ENCODE assay signal across 15 cellular contexts in genomic region chr20:63033635-63034510, GRCh38. TPM values are rescaled to one million over a fixed set of nuclear protein-coding genes. Genes with fewer than 3 reads are reported as not detected.
DNase-seq lines count a peak whose midpoint lies in the region; ATAC-seq, FAIRE-seq and TF ChIP-seq lines count a peak whose summit lies in the region.
"Had no signal": no experiment of that assay in that cellular context is flagged by ENCODE, and none has a peak within 500 bp of the region (broad histone marks: within the 10 kb centered on the region; RNA-seq: fewer than 3 reads in every experiment).

No MANE protein-coding gene starts in this region.

- intact Hi-C loops in sciatic nerve (cut with DNase I) (no loop called here), testis (cut with DNase I; ENCODE audit: low total_unique reads) (no loop called here)

- peak overlapping the region; percentile 76 to 88 (median 85) for H3K4me2 ChIP-seq in BLaER1 treated with 17β-estradiol and CSF1 and Interleukin-3, amounts not matched to agents 10 nM and 100 nM
- H3K4me2 ChIP-seq: PC-9 had no signal

- H3K36me3 Mint-ChIP-seq in nephron progenitor cell (ENCODE audit: low read depth): no peaks in the 10 kb centered on the region

- H3K4me1 ChIP-seq in BLaER1 treated with 17β-estradiol and CSF1 and Interleukin-3, amounts not matched to agents 10 nM and 100 nM: peaks cover 19 to 74% (median 58%) of the 10 kb centered on the region in 10 experiments
- no peaks in the 10 kb centered on the region for H3K4me1 ChIP-seq in effector memory CD4-positive, alpha-beta T cell (ENCODE audit: control insufficient read depth, insufficient read depth, low read length, poor library complexity, severe bottlenecking)
- no peaks in the 10 kb centered on the region for H3K4me1 ChIP-seq in testis
- H3K4me1 ChIP-seq: right lobe of liver had no signal

- peak overlapping the region in 8 of 11 experiments; percentile 42 to 62 (median 50); a peak in 14 of 22 replicates for H3K9ac ChIP-seq in BLaER1 treated with 17β-estradiol and CSF1 and Interleukin-3, amounts not matched to agents 10 nM and 100 nM

- peak overlapping the region in 8 of 11 experiments; percentile 53 to 74 (median 64); a peak in 16 of 22 replicates for H3K27ac ChIP-seq in BLaER1 treated with 17β-estradiol and CSF1 and Interleukin-3, amounts not matched to agents 10 nM and 100 nM
- no peak overlapping the region for H3K27ac ChIP-seq in effector memory CD4-positive, alpha-beta T cell (ENCODE audit: insufficient read depth, low read length, poor library complexity, severe bottlenecking)
- H3K27ac ChIP-seq in testis (no peak overlapping the region), caudate nucleus (ENCODE audit: low read depth, low read length) (no peak overlapping the region)
- H3K27ac ChIP-seq: lower lobe of right lung, PC-9, right lobe of liver had no signal

- H3K9me3 Mint-ChIP-seq in nephron progenitor cell: peaks cover 11% of the 10 kb centered on the region

- TF ChIP-seq POLR2A in testis (IDR thresholded peaks at IDR 0.05): no peak

- peaks cover 55% of the 10 kb centered on the region for H3K4me1 Mint-ChIP-seq in nephron progenitor cell

- H3K27me3 Mint-ChIP-seq in nephron progenitor cell (ENCODE audit: low read depth, poor library complexity): peaks cover 87% of the 10 kb centered on the region

- ATAC-seq in sciatic nerve (no peak), GM19397 (IDR thresholded peaks at IDR 0.05; ENCODE audit: unreplicated experiment) (no peak)
- ATAC-seq: lower lobe of right lung, right lobe of liver had no signal

- TF ChIP-seq CTCF in nephron progenitor cell (IDR thresholded peaks at IDR 0.05): no peak
- TF ChIP-seq CTCF in testis (IDR thresholded peaks at IDR 0.05): no peak

- H3K4me3 ChIP-seq in BLaER1 treated with 17β-estradiol and CSF1 and Interleukin-3, amounts not matched to agents 10 nM and 100 nM: peak overlapping the region in 4 of 10 experiments; percentile 18 to 51 (median 38); a peak in 2 of 20 replicates
- H3K4me3 ChIP-seq in effector memory CD4-positive, alpha-beta T cell (ENCODE audit: insufficient read depth, low read depth, low read length, poor library complexity, severe bottlenecking): peak overlapping the region; percentile 37
- no peak overlapping the region for H3K4me3 ChIP-seq in testis
- H3K4me3 ChIP-seq: lower lobe of right lung, PC-9, right lobe of liver had no signal

- no peaks in the 10 kb centered on the region for H3K9me3 ChIP-seq in BLaER1 treated with 17β-estradiol and CSF1 and Interleukin-3, amounts not matched to agents 10 nM and 100 nM (replicated peaks in 1 of 11)
- H3K9me3 ChIP-seq in effector memory CD4-positive, alpha-beta T cell (ENCODE audit: control insufficient read depth, low read length): no peaks in the 10 kb centered on the region
- no peaks in the 10 kb centered on the region for H3K9me3 ChIP-seq in testis
- H3K9me3 ChIP-seq: lower lobe of right lung, right lobe of liver had no signal

- no peaks in the 10 kb centered on the region for H3K36me3 ChIP-seq in BLaER1 treated with 17β-estradiol and CSF1 and Interleukin-3, amounts not matched to agents 10 nM and 100 nM
- H3K36me3 ChIP-seq in effector memory CD4-positive, alpha-beta T cell (ENCODE audit: control insufficient read depth, insufficient read depth, low read length): no peaks in the 10 kb centered on the region
- no peaks in the 10 kb centered on the region for H3K36me3 ChIP-seq in testis (ENCODE audit: low read depth, missing control alignments)
- H3K36me3 ChIP-seq: lower lobe of right lung, right lobe of liver had no signal

- peaks cover 0 to 14% (median 0%) of the 10 kb centered on the region in 11 experiments; a peak in 2 of 22 replicates for H3K27me3 ChIP-seq in BLaER1 treated with 17β-estradiol and CSF1 and Interleukin-3, amounts not matched to agents 10 nM and 100 nM
- no peaks in the 10 kb centered on the region for H3K27me3 ChIP-seq in effector memory CD4-positive, alpha-beta T cell (replicated peaks; ENCODE audit: control insufficient read depth, insufficient read depth, low read length, poor library complexity, severe bottlenecking)
- no peaks in the 10 kb centered on the region for H3K27me3 ChIP-seq in testis

- no peak overlapping the region for H3K27ac Mint-ChIP-seq in nephron progenitor cell

- no peak for DNase-seq in HTR-8/SVneo (ENCODE audit: insufficient read length, low spot score)
- no peak for DNase-seq in effector memory CD4-positive, alpha-beta T cell
- DNase-seq in nephron progenitor cell: peak; percentile 43
- no peak for DNase-seq in sciatic nerve (ENCODE audit: low spot score)
- DNase-seq in testis: no peak
- no peak for DNase-seq in caudate nucleus (lab: John Stamatoyannopoulos, UW)
- DNase-seq: GF-D8, hypothalamus, NCI-H1930, NCI-H524 treated with DMSO at 0.1 percent for 48 hours, PC-9 had no signal

- no peaks in the 10 kb centered on the region for H4K20me1 ChIP-seq in BLaER1 treated with 17β-estradiol and CSF1 and Interleukin-3, amounts not matched to agents 10 nM and 100 nM

- 72% methylated on average over 20 to 22 of the region's 22 CpGs for WGBS in testis, 2 donors

- peak overlapping the region; percentile 38 for H3K4me3 Mint-ChIP-seq in nephron progenitor cell

- FAIRE-seq in HTR-8/SVneo (lab: Jason Lieb, UNC): peak; percentile 23

RNA-seq across cellular contexts. Expression of gene BHLHE23, which starts 27.1 kb away (rescaled TPM):
- total RNA-seq in sciatic nerve: not detected
- 1 to 10 TPM; 5.3 to 6.6 TPM for total RNA-seq in testis
- not detected for polyA plus RNA-seq in testis (ENCODE audit: insufficient read depth, low read depth, low replicate concordance)
- total RNA-seq: lower lobe of right lung, PC-9, right lobe of liver had no signal

Comparison
In these comparisons a context has a peak if more than half of its experiments do, and no peak if none do; other contexts are left out.
1. H3K27ac ChIP-seq: peak in BLaER1 treated with 17β-estradiol and CSF1 and Interleukin-3, amounts not matched to agents 10 nM and 100 nM (8 of 11); none in effector memory CD4-positive, alpha-beta T cell (single experiment), testis (0 of 2) and caudate nucleus (single experiment).